13 cellular contexts compared by ENCODE assay signal in the genomic region with DNA sequence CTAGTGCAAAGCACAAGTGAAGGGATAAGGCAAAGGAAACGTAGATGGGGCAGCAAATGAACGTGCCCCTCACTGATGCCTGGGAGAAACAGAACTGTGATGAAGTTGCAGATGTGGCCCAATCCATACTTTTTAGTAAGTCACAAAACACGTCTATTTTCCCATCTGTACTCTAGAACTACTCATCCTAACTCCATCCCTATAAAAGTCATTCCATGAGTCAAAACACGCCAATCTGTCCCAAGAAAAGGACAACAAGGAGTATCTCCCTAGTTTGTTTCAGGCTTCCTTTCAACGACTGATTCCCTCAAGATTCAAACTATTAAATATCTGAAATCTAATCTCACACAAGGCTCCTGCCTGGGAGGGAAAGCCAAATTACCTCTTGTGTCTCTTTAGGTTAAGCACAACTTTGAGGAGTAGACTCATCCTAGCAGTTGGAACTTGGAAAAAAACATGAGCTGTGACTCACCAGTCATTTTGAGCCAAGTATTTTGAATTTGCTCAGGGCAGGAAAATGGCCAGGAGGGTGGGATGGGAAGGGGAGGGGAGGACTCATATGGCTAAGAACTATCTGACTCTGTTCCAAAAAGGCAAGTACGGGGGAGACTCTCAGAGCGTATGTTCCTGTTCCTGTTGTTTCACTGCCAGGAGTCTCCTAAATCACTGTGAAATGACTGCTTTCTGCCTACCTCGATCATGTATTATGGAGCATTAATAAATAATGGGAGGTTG.
DNase-seq lines count a peak whose midpoint lies in the region; ATAC-seq, FAIRE-seq and TF ChIP-seq lines count a peak whose summit lies in the region.
"Had no signal": no experiment of that assay in that cellular context is flagged by ENCODE, and none has a peak within 500 bp of the region (broad histone marks: within the 10 kb centered on the region; RNA-seq: fewer than 3 reads in every experiment).

No MANE protein-coding gene starts in this region.

- peak overlapping the region; percentile 35; the same call in 1 of the 2 replicates for H3K23ac ChIP-seq in IMR-90 (ENCODE audit: low read depth, low read length)

- H2AK9ac ChIP-seq in IMR-90 (replicated peaks; ENCODE audit: low read depth, low read length, poor library complexity), result no peak overlapping the region

- H3K56ac ChIP-seq in IMR-90 (ENCODE audit: extremely low read depth, insufficient read depth, low read length), result peak overlapping the region; percentile 27; the same call in 1 of the 2 replicates

- dilution Hi-C loops in IMR-90 (cut with HindIII; ENCODE audit: low sequenced_read_pairs, unreplicated experiment), result no loop called here

- H2AK5ac ChIP-seq in IMR-90 (ENCODE audit: low read depth, low read length), result peak overlapping the region; percentile 83; the same call in 1 of the 2 replicates

- H3K18ac ChIP-seq in IMR-90 (ENCODE audit: low read depth, low read length), result peak overlapping the region; percentile 45; the same call in 1 of the 2 replicates

- H3K14ac ChIP-seq in IMR-90 (replicated peaks; ENCODE audit: low read depth, low read length), result peak overlapping the region; percentile 71

- H3K9me1 ChIP-seq in IMR-90 (ENCODE audit: insufficient read depth, low read length), result peaks cover 10% of the 10 kb centered on the region

- no peaks in the 10 kb centered on the region for H3K36me3 Mint-ChIP-seq in activated naive CD8-positive, alpha-beta T cell treated with anti-CD3 and anti-CD28 coated beads for 36 hours
- H3K36me3 Mint-ChIP-seq in Calu3 (ENCODE audit: insufficient read depth, unreplicated experiment), result no peaks in the 10 kb centered on the region

- TF ChIP-seq RAD21 in A549 (conservative IDR thresholded peaks at IDR 0.05 in 1 of 2, IDR thresholded peaks at IDR 0.05 in 1 of 2) (no peak), IMR-90 (IDR thresholded peaks at IDR 0.05; ENCODE audit: low read length) (no peak)

- H3K4me2 ChIP-seq in A549, result peak overlapping the region; percentile 39; the same call in 2 of the 3 replicates
- peak overlapping the region; percentile 14; the same call in 1 of the 2 replicates for H3K4me2 ChIP-seq in IMR-90 (ENCODE audit: low read depth, low read length)
- H3K4me2 ChIP-seq: BLaER1 treated with 17β-estradiol and CSF1 and Interleukin-3, amounts not matched to agents 10 nM and 100 nM had no signal

- H3K27ac Mint-ChIP-seq in activated naive CD8-positive, alpha-beta T cell treated with anti-CD3 and anti-CD28 coated beads for 36 hours, result no peak overlapping the region
- H3K27ac Mint-ChIP-seq in Calu3 (ENCODE audit: unreplicated experiment), result no peak overlapping the region
- H3K27ac Mint-ChIP-seq: T-helper 1 cell treated with Interleukin-12 subunit alpha and Interleukin-12 subunit beta and Interleukin-4 antibody, amounts not matched to agents 30 μg/mL and 1 μg/mL, for 36 hours had no signal

- peak overlapping the region in 1 of 2 experiments; percentile 88; a peak in 2 of 4 replicates for H4K8ac ChIP-seq in IMR-90 (ENCODE audit: low read depth in 2 of 2, low read length in 2 of 2)

- H2BK120ac ChIP-seq in IMR-90 (ENCODE audit: low read depth, low read length), result peak overlapping the region; percentile 89

- H2BK20ac ChIP-seq in IMR-90 (ENCODE audit: low read depth, low read length), result peak overlapping the region; percentile 85

- H3K27me3 ChIP-seq in IMR-90 (ENCODE audit: control insufficient read depth, insufficient read depth, low read length), result no peaks in the 10 kb centered on the region
- H3K27me3 ChIP-seq: BLaER1 treated with 17β-estradiol and CSF1 and Interleukin-3, amounts not matched to agents 10 nM and 100 nM; upper lobe of left lung had no signal

- FAIRE-seq in A549 (lab: Jason Lieb, UNC), result no peak
- FAIRE-seq: GM12892 had no signal

- H4K5ac ChIP-seq in IMR-90 (ENCODE audit: low read depth, low read length), result no peak overlapping the region

- H3K4me3 ChIP-seq in A549 (no peak overlapping the region), IMR-90 (ENCODE audit: insufficient read depth, low read depth, low read length) (no peak overlapping the region)
- H3K4me3 ChIP-seq: BLaER1 treated with 17β-estradiol and CSF1 and Interleukin-3, amounts not matched to agents 10 nM and 100 nM; upper lobe of left lung had no signal

- H2BK5ac ChIP-seq in IMR-90 (ENCODE audit: low read depth, low read length, poor library complexity, severe bottlenecking), result peak overlapping the region; percentile 83

- TF ChIP-seq CTCF in A549 (IDR thresholded peaks at IDR 0.05), result no peak
- no peak for TF ChIP-seq CTCF in IMR-90 (conservative IDR thresholded peaks at IDR 0.05; ENCODE audit: low read depth, low read length)
- no peak for TF ChIP-seq CTCF in Calu3 (IDR thresholded peaks at IDR 0.05; ENCODE audit: unreplicated experiment)

- H3K36me3 ChIP-seq in IMR-90 (ENCODE audit: control insufficient read depth, insufficient read depth, low read length), result no peaks in the 10 kb centered on the region
- H3K36me3 ChIP-seq: BLaER1 treated with 17β-estradiol and CSF1 and Interleukin-3, amounts not matched to agents 10 nM and 100 nM; upper lobe of left lung had no signal

- H3K4ac ChIP-seq in IMR-90 (ENCODE audit: low read depth, low read length), result peak overlapping the region; percentile 77

- no peaks in the 10 kb centered on the region for H3K4me1 Mint-ChIP-seq in activated naive CD8-positive, alpha-beta T cell treated with anti-CD3 and anti-CD28 coated beads for 36 hours
- peaks cover 24% of the 10 kb centered on the region for H3K4me1 Mint-ChIP-seq in Calu3 (ENCODE audit: low read depth, unreplicated experiment)

- peak overlapping the region; percentile 62 for H4K91ac ChIP-seq in IMR-90 (ENCODE audit: insufficient read depth, low read depth, low read length)

- H3K4me1 ChIP-seq in A549 (peaks cover 12% of the 10 kb centered on the region), IMR-90 (ENCODE audit: control insufficient read depth, insufficient read depth, low read length) (peaks cover 16% of the 10 kb centered on the region)
- H3K4me1 ChIP-seq: upper lobe of left lung had no signal

- POLR2A ChIA-PET in A549 (lab: Yijun Ruan, JAX) (no interaction called here), IMR-90 (lab: Charles Lee; ENCODE audit: unreplicated experiment) (no interaction called here)

- H4K20me1 ChIP-seq in IMR-90 (ENCODE audit: insufficient read depth, low read length), result no peaks in the 10 kb centered on the region
- H4K20me1 ChIP-seq: BLaER1 treated with 17β-estradiol and CSF1 and Interleukin-3, amounts not matched to agents 10 nM and 100 nM had no signal

- H2AFZ ChIP-seq in IMR-90 (replicated peaks; ENCODE audit: low read length, poor library complexity), result peak overlapping the region; percentile 73

- no TSS peak for BruUV-seq in IMR-90 (replicated peaks; lab: Mats Ljungman, UMichigan)
- no TSS peak for BruUV-seq in Calu3 (replicated peaks; lab: Mats Ljungman, UMichigan)

- in situ Hi-C loops in IMR-90 (cut with MboI; ENCODE audit: low sequenced_read_pairs), result no loop called here

- H2BK15ac ChIP-seq in IMR-90 (ENCODE audit: low read depth, low read length), result peak overlapping the region; percentile 43; the same call in 2 of the 3 replicates

- no peak overlapping the region for H3K4me3 Mint-ChIP-seq in activated naive CD8-positive, alpha-beta T cell treated with anti-CD3 and anti-CD28 coated beads for 36 hours
- no peak overlapping the region for H3K4me3 Mint-ChIP-seq in Calu3 (ENCODE audit: low read depth, unreplicated experiment)
- H3K4me3 Mint-ChIP-seq: activated T-cell treated with anti-CD3 and anti-CD28 coated beads, Interleukin-2, amount 50 U/mL, for 4 hours; T-helper 1 cell treated with Interleukin-12 subunit alpha and Interleukin-12 subunit beta and Interleukin-4 antibody, amounts not matched to agents 30 μg/mL and 1 μg/mL, for 36 hours had no signal

- intact Hi-C loops in IMR-90 (cut with micrococcal nuclease) (no loop called here), Calu3 (cut with micrococcal nuclease; ENCODE audit: unreplicated experiment) (no loop called here)

- H3K9me3 ChIP-seq in A549, result no peaks in the 10 kb centered on the region
- no peaks in the 10 kb centered on the region for H3K9me3 ChIP-seq in IMR-90 (ENCODE audit: control insufficient read depth, insufficient read depth, low read length)
- H3K9me3 ChIP-seq: BLaER1 treated with 17β-estradiol and CSF1 and Interleukin-3, amounts not matched to agents 10 nM and 100 nM; upper lobe of left lung had no signal

- CTCF ChIA-PET in A549 (lab: Yijun Ruan, JAX) (interaction anchor here (1.2 to 4.7 kb wide), 2 partner anchors 14 to 34 kb away, joined by 3 to 24 read pairs; no protein-coding TSS in a partner anchor), IMR-90 (lab: Yijun Ruan, JAX) (no interaction called here), Calu3 (lab: Charles Lee) (interaction anchor here (0.6 kb wide), 1 partner anchor 12 kb away, joined by 3 read pairs; no protein-coding TSS in a partner anchor)

- no peak overlapping the region for H3K9ac ChIP-seq in IMR-90 (ENCODE audit: low read depth, low read length)
- H3K9ac ChIP-seq: BLaER1 treated with 17β-estradiol and CSF1 and Interleukin-3, amounts not matched to agents 10 nM and 100 nM had no signal

- peak in 1 of 2 experiments; percentile 13 for DNase-seq in A549 (ENCODE audit: low read depth in 1 of 2, low spot score in 1 of 2)
- DNase-seq in IMR-90, result peak; percentile 96
- DNase-seq in cerebellar nuclear complex (lab: John Stamatoyannopoulos, UW), result peak; percentile 51 to 87
- DNase-seq in left kidney (ENCODE audit: low read depth, low spot score), result peak; percentile 40
- no peak for DNase-seq in activated naive CD8-positive, alpha-beta T cell treated with anti-CD3 and anti-CD28 coated beads for 36 hours
- DNase-seq in Calu3, result no peak
- DNase-seq: activated T-cell treated with anti-CD3 and anti-CD28 coated beads, Interleukin-2, amount 50 U/mL, for 4 hours; upper lobe of left lung had no signal

- no peaks in the 10 kb centered on the region for H3K9me3 Mint-ChIP-seq in activated naive CD8-positive, alpha-beta T cell treated with anti-CD3 and anti-CD28 coated beads for 36 hours
- peaks cover 8% of the 10 kb centered on the region for H3K9me3 Mint-ChIP-seq in Calu3 (ENCODE audit: low read depth, unreplicated experiment)
- H3K9me3 Mint-ChIP-seq: activated T-cell treated with anti-CD3 and anti-CD28 coated beads, Interleukin-2, amount 50 U/mL, for 4 hours; T-helper 1 cell treated with Interleukin-12 subunit alpha and Interleukin-12 subunit beta and Interleukin-4 antibody, amounts not matched to agents 30 μg/mL and 1 μg/mL, for 36 hours had no signal

- 42% methylated on average over 8 of the region's 8 CpGs for WGBS in A549 (ENCODE audit: missing lambda C conversion rate)
- WGBS in IMR-90 (ENCODE audit: extremely low coverage in 2 of 2, insufficient read length in 1 of 2), 2 experiments, result 59% methylated on average over 3 of the region's 8 CpGs; no CpG with 5 or more reads in 1 of the 2 experiments

- no peak for TF ChIP-seq EP300 in A549 (IDR thresholded peaks at IDR 0.05)

- TF ChIP-seq POLR2A in A549 (IDR thresholded peaks at IDR 0.05; ENCODE audit: low read length), result no peak
- TF ChIP-seq POLR2A in IMR-90 (IDR thresholded peaks at IDR 0.05; ENCODE audit: low read depth, low read length), result no peak

- H3K27ac ChIP-seq in A549 (peak overlapping the region in 1 of 2 experiments; percentile 52; a peak in 1 of 6 replicates), IMR-90 (ENCODE audit: insufficient read depth, low read length) (peak overlapping the region; percentile 13)
- H3K27ac ChIP-seq: BLaER1 treated with 17β-estradiol and CSF1 and Interleukin-3, amounts not matched to agents 10 nM and 100 nM; upper lobe of left lung had no signal

- ATAC-seq in A549 (peak; percentile 43 to 45; a peak in 3 of 6 replicates), IMR-90 (ENCODE audit: low read depth) (peak; percentile 81), GM21786 (IDR thresholded peaks at IDR 0.05; ENCODE audit: unreplicated experiment) (no peak), HG02798 (IDR thresholded peaks at IDR 0.05; ENCODE audit: poor library complexity, unreplicated experiment) (no peak)
- ATAC-seq: activated T-cell treated with anti-CD3 and anti-CD28 coated beads, Interleukin-2, amount 50 U/mL, for 4 hours had no signal

- H3K79me1 ChIP-seq in IMR-90 (ENCODE audit: low read depth in 1 of 2, low read length in 2 of 2), result no peaks in the 10 kb centered on the region

- H3K27me3 Mint-ChIP-seq in activated naive CD8-positive, alpha-beta T cell treated with anti-CD3 and anti-CD28 coated beads for 36 hours, result peaks cover 5% of the 10 kb centered on the region
- no peaks in the 10 kb centered on the region for H3K27me3 Mint-ChIP-seq in Calu3 (ENCODE audit: unreplicated experiment)

Comparison
In these comparisons a context has a peak if more than half of its experiments do, and no peak if none do; other contexts are left out.
1. ATAC-seq: peak in A549 (2 of 2) and IMR-90 (single experiment); none in GM21786 (single experiment) and HG02798 (single experiment).
2. DNase-seq: peak in IMR-90 (single experiment), cerebellar nuclear complex (2 of 2) and left kidney (single experiment); none in activated naive CD8-positive, alpha-beta T cell treated with anti-CD3 and anti-CD28 coated beads for 36 hours (single experiment) and Calu3 (single experiment).